ENCODE assay signal across 2 cellular contexts in the genomic region with DNA sequence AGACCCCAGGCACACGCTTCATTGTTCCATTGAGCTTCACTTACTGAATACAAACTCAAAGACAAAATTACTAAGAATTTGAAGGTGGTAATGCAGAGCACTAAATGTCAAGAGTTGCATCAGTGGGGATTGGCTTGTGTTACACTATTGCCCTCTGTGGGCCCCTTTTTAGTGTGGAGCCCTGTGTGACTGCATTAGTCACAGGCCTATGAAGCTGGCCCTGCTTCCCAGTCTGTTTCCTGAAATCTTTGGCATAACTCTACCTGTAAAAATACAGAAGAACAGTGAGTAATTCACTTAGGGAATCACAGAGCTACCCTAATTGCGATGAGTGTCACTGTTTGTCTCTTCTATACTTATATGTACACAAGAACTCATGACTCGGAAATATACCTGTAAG.
TF ChIP-seq lines count a peak whose summit lies in the region.

No MANE protein-coding gene starts in this region.

TF ChIP-seq in IMR-90, 13 proteins besides CTCF, POLR2A, EP300 and RAD21:
- no peak for TF ChIP-seq MXI1 (IDR thresholded peaks at IDR 0.05; ENCODE audit: borderline replicate concordance, low read depth, low read length)
- TF ChIP-seq CEBPB (IDR thresholded peaks at IDR 0.05; ENCODE audit: low read depth, low read length), result 0 out of 2 replicates have a peak, but pooled peaks have one; percentile 38

TF ChIP-seq in K562, 482 proteins besides CTCF, POLR2A, EP300 and RAD21:
- TF ChIP-seq, protein P1, sequence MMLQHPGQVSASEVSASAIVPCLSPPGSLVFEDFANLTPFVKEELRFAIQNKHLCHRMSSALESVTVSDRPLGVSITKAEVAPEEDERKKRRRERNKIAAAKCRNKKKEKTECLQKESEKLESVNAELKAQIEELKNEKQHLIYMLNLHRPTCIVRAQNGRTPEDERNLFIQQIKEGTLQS (IDR thresholded peaks at IDR 0.05), result peak; percentile 44
- TF ChIP-seq, protein P1 (CRISPR knock-in tag; conservative IDR thresholded peaks at IDR 0.05), result no peak
- TF ChIP-seq CEBPG (CRISPR knock-in tag; IDR thresholded peaks at IDR 0.05), result peak; percentile 61; the same call in 1 of the 2 replicates
- peak in 1 of 2 experiments; percentile 66; a peak in 2 of 4 replicates for TF ChIP-seq CEBPG (tag; conservative IDR thresholded peaks at IDR 0.05 in 1 of 2, IDR thresholded peaks at IDR 0.05 in 1 of 2)
- no peak for TF ChIP-seq ZFX (CRISPR knock-in tag; IDR thresholded peaks at IDR 0.05)
